26 cellular contexts compared by ENCODE assay signal in genomic region chr20:19930461-19930860, GRCh38.
DNase-seq lines count a peak whose midpoint lies in the region; ATAC-seq, FAIRE-seq and TF ChIP-seq lines count a peak whose summit lies in the region.
"Had no signal": no experiment of that assay in that cellular context is flagged by ENCODE, and none has a peak within 500 bp of the region (broad histone marks: within the 10 kb centered on the region; RNA-seq: fewer than 3 reads in every experiment).

No MANE protein-coding gene starts in this region.

- H3K4me1 Mint-ChIP-seq in natural killer cell = peaks cover 5 to 8% of the 10 kb centered on the region in 2 donors
- peaks cover 0 to 10% of the 10 kb centered on the region in 2 donors for H3K4me1 Mint-ChIP-seq in natural killer cell treated with Interleukin-12 subunit alpha and Interleukin-12 subunit beta and Interleukin-15 and Interleukin-18, amount 100 ng/mL, for 72 hours (ENCODE audit: low read depth in 2 of 2)

- POLR2A ChIA-PET in H1 (lab: Charles Lee; ENCODE audit: partially characterized antibody) = no interaction called here

- DNase-seq in natural killer cell (no peak), H1 (ENCODE audit: low read depth in 1 of 2, low spot score in 2 of 2) (no peak), posterior vena cava (ENCODE audit: low spot score) (peak; percentile 50), vagina (ENCODE audit: extremely low spot score in 2 of 2) (no peak), DMS114 treated with DMSO at 0.1 percent for 48 hours (lab: John Stamatoyannopoulos, UW; ENCODE audit: unreplicated experiment) (no peak), NCI-H510A (lab: John Stamatoyannopoulos, UW) (no peak)
- no peak for DNase-seq in natural killer cell treated with Interleukin-12 subunit alpha and Interleukin-12 subunit beta and Interleukin-15 and Interleukin-18, amount 100 ng/mL, for 72 hours (ENCODE audit: low spot score)
- DNase-seq: BE2C; CD4-positive, alpha-beta memory T cell; DMS153; HCEC 1CT; NCI-H1105 treated with DMSO at 0.1 percent for 48 hours; NCI-H1694; NCI-H2081; NCI-H2171; NCI-H345; NCI-H526; OCI-M1 had no signal

- intact Hi-C loops in natural killer cell (cut with micrococcal nuclease) (no loop called here), posterior vena cava (cut with DNase I) (no loop called here), vagina (cut with DNase I) (no loop called here)

- H3K9me3 ChIP-seq in H1 (ENCODE audit: insufficient read depth in 2 of 2, low read depth in 1 of 2, low read length in 1 of 2) = no peaks in the 10 kb centered on the region
- no peaks in the 10 kb centered on the region for H3K9me3 ChIP-seq in vagina
- H3K9me3 ChIP-seq: A549, BE2C, SJSA1 had no signal

- H3K23ac ChIP-seq in H1 (ENCODE audit: insufficient read length) = no peak overlapping the region

- no peaks in the 10 kb centered on the region for H4K20me1 ChIP-seq in H1 (replicated peaks in 1 of 2; ENCODE audit: control insufficient read depth in 1 of 2, insufficient read depth in 2 of 2, low read length in 2 of 2)

- H3K9me3 Mint-ChIP-seq in natural killer cell = no peaks in the 10 kb centered on the region
- H3K9me3 Mint-ChIP-seq in natural killer cell treated with Interleukin-12 subunit alpha and Interleukin-12 subunit beta and Interleukin-15 and Interleukin-18, amount 100 ng/mL, for 72 hours = no peaks in the 10 kb centered on the region
- H3K9me3 Mint-ChIP-seq: CD4-positive, alpha-beta memory T cell; GM23338; IgD-negative memory B cell had no signal

- H3K27me3 Mint-ChIP-seq in natural killer cell (ENCODE audit: low read depth in 2 of 2) = peaks cover 13 to 35% of the 10 kb centered on the region in 2 donors
- H3K27me3 Mint-ChIP-seq in natural killer cell treated with Interleukin-12 subunit alpha and Interleukin-12 subunit beta and Interleukin-15 and Interleukin-18, amount 100 ng/mL, for 72 hours = peaks cover 31 to 37% of the 10 kb centered on the region in 2 donors
- H3K27me3 Mint-ChIP-seq: IgD-negative memory B cell had no signal

- peak overlapping the region; percentile 60; the same call in 1 of the 2 replicates for H2BK12ac ChIP-seq in H1 (ENCODE audit: low read depth, low read length)

- FAIRE-seq in H1 (lab: Jason Lieb, UNC) = no peak
- FAIRE-seq: A549, GM12892, RCC 7860 had no signal

- no peak overlapping the region for H4K91ac ChIP-seq in H1 (replicated peaks; ENCODE audit: insufficient read length, low read length)

- no peak overlapping the region for H3K9ac ChIP-seq in H1 (replicated peaks in 1 of 4; ENCODE audit: extremely low read depth in 1 of 4, low read depth in 3 of 4, low read length in 3 of 4)

- H3K79me2 ChIP-seq in H1 (ENCODE audit: control insufficient read depth in 1 of 2, insufficient read depth in 2 of 2, low read length in 2 of 2) = no peaks in the 10 kb centered on the region

- no peak overlapping the region for H3K18ac ChIP-seq in H1 (ENCODE audit: extremely low read depth, low read length)

- H2AK5ac ChIP-seq in H1 (ENCODE audit: low read depth, low read length) = no peak overlapping the region

- CTCF ChIA-PET in H1 (lab: Charles Lee; ENCODE audit: partially characterized antibody) = no interaction called here

- no peak overlapping the region for H2BK120ac ChIP-seq in H1 (replicated peaks; ENCODE audit: low read depth, low read length)

- H3K27me3 ChIP-seq in H1 (replicated peaks in 1 of 4; ENCODE audit: control insufficient read depth in 3 of 4, extremely low read depth in 1 of 4, insufficient read depth in 3 of 4, low read length in 3 of 4) (no peaks in the 10 kb centered on the region), vagina (no peaks in the 10 kb centered on the region)
- H3K27me3 ChIP-seq: SJSA1 had no signal

- TF ChIP-seq EP300 in H1 (IDR thresholded peaks at IDR 0.05; ENCODE audit: borderline replicate concordance in 1 of 2, low read depth in 2 of 2, low read length in 2 of 2) = no peak

- H3K14ac ChIP-seq in H1 (ENCODE audit: insufficient read length) = no peak overlapping the region

- no peak overlapping the region for H2BK20ac ChIP-seq in H1 (ENCODE audit: low read length)

- TF ChIP-seq POLR2A in H1 (IDR thresholded peaks at IDR 0.05; ENCODE audit: control extremely low read depth in 1 of 2, low read depth in 2 of 2, low read length in 2 of 2) (no peak), vagina (IDR thresholded peaks at IDR 0.05) (no peak)

- H3K79me1 ChIP-seq in H1 (ENCODE audit: low read depth, low read length) = no peaks in the 10 kb centered on the region

- H3K56ac ChIP-seq in H1 (replicated peaks; ENCODE audit: insufficient read length, low read depth, low read length) = no peak overlapping the region

- TF ChIP-seq CTCF in natural killer cell (IDR thresholded peaks at IDR 0.05) = no peak
- TF ChIP-seq CTCF in H1 (IDR thresholded peaks at IDR 0.05; ENCODE audit: control extremely low read depth in 1 of 3, insufficient read depth in 1 of 3, low read depth in 1 of 3, low read length in 3 of 3) = no peak
- no peak for TF ChIP-seq CTCF in vagina (IDR thresholded peaks at IDR 0.05)

- H3K4me3 Mint-ChIP-seq in natural killer cell = no peak overlapping the region
- no peak overlapping the region for H3K4me3 Mint-ChIP-seq in natural killer cell treated with Interleukin-12 subunit alpha and Interleukin-12 subunit beta and Interleukin-15 and Interleukin-18, amount 100 ng/mL, for 72 hours
- H3K4me3 Mint-ChIP-seq: CD4-positive, alpha-beta memory T cell; GM23338; IgD-negative memory B cell had no signal

- no peak overlapping the region for H4K5ac ChIP-seq in H1 (ENCODE audit: insufficient read length, low read depth, low read length)

- no peak overlapping the region for H2BK5ac ChIP-seq in H1 (ENCODE audit: low read depth, low read length)

- no peak overlapping the region for H3K4me3 ChIP-seq in H1 (ENCODE audit: extremely low read depth in 1 of 4, insufficient read depth in 2 of 4, low read depth in 3 of 4, low read length in 4 of 4)
- H3K4me3 ChIP-seq in vagina = no peak overlapping the region
- H3K4me3 ChIP-seq: A549, GM23338, SJSA1 had no signal

- H2BK15ac ChIP-seq in H1 (ENCODE audit: low read length) = no peak overlapping the region

- H4K8ac ChIP-seq in H1 (ENCODE audit: extremely low read depth, insufficient read depth, low read length) = no peak overlapping the region; the same call in 1 of the 2 replicates

- peaks cover 0 to 5% (median under 1%) of the 10 kb centered on the region in 4 experiments; a peak in 3 of 7 replicates for H3K4me1 ChIP-seq in H1 (replicated peaks in 1 of 4; ENCODE audit: control insufficient read depth in 3 of 4, insufficient read depth in 4 of 4, low read length in 3 of 4)
- H3K4me1 ChIP-seq in vagina = peaks cover 51% of the 10 kb centered on the region
- H3K4me1 ChIP-seq: BE2C had no signal

- H2AFZ ChIP-seq in H1 (ENCODE audit: low read length) = no peak overlapping the region

- no peaks in the 10 kb centered on the region for H3K23me2 ChIP-seq in H1 (ENCODE audit: low read depth, low read length)

- WGBS in H1 (ENCODE audit: extremely low coverage in 1 of 2, insufficient coverage in 1 of 2, insufficient read length in 1 of 2, insufficient replicate concordance in 2 of 2, low coverage in 1 of 2, low lambda C conversion rate in 2 of 2, missing lambda C conversion rate in 1 of 2), 2 experiments = 78% methylated on average over 4 of the region's 4 CpGs; no CpG with 5 or more reads in 1 of the 2 experiments

- H3K27ac ChIP-seq in H1 (ENCODE audit: low read depth, low read length) (no peak overlapping the region), vagina (peak overlapping the region; percentile 25)
- H3K27ac ChIP-seq: A549, SJSA1 had no signal

- H3K27ac Mint-ChIP-seq in natural killer cell = no peak overlapping the region
- no peak overlapping the region for H3K27ac Mint-ChIP-seq in natural killer cell treated with Interleukin-12 subunit alpha and Interleukin-12 subunit beta and Interleukin-15 and Interleukin-18, amount 100 ng/mL, for 72 hours
- H3K27ac Mint-ChIP-seq: GM23338, IgD-negative memory B cell had no signal

- no peaks in the 10 kb centered on the region for H3K36me3 ChIP-seq in H1 (ENCODE audit: control insufficient read depth in 2 of 4, insufficient read depth in 4 of 4, low read length in 3 of 4)
- no peaks in the 10 kb centered on the region for H3K36me3 ChIP-seq in vagina
- H3K36me3 ChIP-seq: BE2C, SJSA1 had no signal

- H3K36me3 Mint-ChIP-seq in natural killer cell = no peaks in the 10 kb centered on the region
- no peaks in the 10 kb centered on the region for H3K36me3 Mint-ChIP-seq in natural killer cell treated with Interleukin-12 subunit alpha and Interleukin-12 subunit beta and Interleukin-15 and Interleukin-18, amount 100 ng/mL, for 72 hours
- H3K36me3 Mint-ChIP-seq: CD4-positive, alpha-beta memory T cell; IgD-negative memory B cell had no signal

- no peak overlapping the region for H3K4me2 ChIP-seq in H1 (ENCODE audit: insufficient read depth in 1 of 2, low read depth in 2 of 2, low read length in 2 of 2)
- H3K4me2 ChIP-seq: A549, GM23338 had no signal

- ATAC-seq in natural killer cell (peak in 2 of 3 donors; percentile 21 to 42), HG02870 (IDR thresholded peaks at IDR 0.05; ENCODE audit: unreplicated experiment) (no peak)
- ATAC-seq in natural killer cell treated with Interleukin-12 subunit alpha and Interleukin-12 subunit beta and Interleukin-15 and Interleukin-18, amount 100 ng/mL, for 72 hours = no peak
- ATAC-seq: A549, GM23338, Right ventricle myocardium inferior had no signal

- no peak overlapping the region for H3K4ac ChIP-seq in H1 (replicated peaks; ENCODE audit: insufficient read length, low read depth, low read length)

- no peak for TF ChIP-seq RAD21 in H1 (IDR thresholded peaks at IDR 0.05 in 1 of 2, conservative IDR thresholded peaks at IDR 0.05 in 1 of 2; ENCODE audit: low read depth in 2 of 2, low read length in 2 of 2)

TF ChIP-seq in H1, 55 proteins besides CTCF, POLR2A, EP300 and RAD21 (continues in another document):
- TF ChIP-seq CHD1 (IDR thresholded peaks at IDR 0.05; ENCODE audit: low read depth, low read length) (no peak), CREB1 (IDR thresholded peaks at IDR 0.05) (no peak), RNF2 (IDR thresholded peaks at IDR 0.05; ENCODE audit: borderline replicate concordance, low read depth, low read length, missing control alignments, poor library complexity, severe bottlenecking) (no peak), POU5F1 (IDR thresholded peaks at IDR 0.05; ENCODE audit: low read depth, low read length) (no peak), RXRA (IDR thresholded peaks at IDR 0.05; ENCODE audit: insufficient read depth, low read depth, low read length) (no peak), TEAD4 (IDR thresholded peaks at IDR 0.05; ENCODE audit: low read depth, low read length) (no peak), GTF2F1 (IDR thresholded peaks at IDR 0.05; ENCODE audit: borderline replicate concordance, low read depth, low read length) (no peak), SUZ12 (IDR thresholded peaks at IDR 0.05; ENCODE audit: low read length) (no peak), FOSL1 (IDR thresholded peaks at IDR 0.05; ENCODE audit: insufficient read depth, low read depth, low read length) (no peak)
- TF ChIP-seq, protein P1, sequence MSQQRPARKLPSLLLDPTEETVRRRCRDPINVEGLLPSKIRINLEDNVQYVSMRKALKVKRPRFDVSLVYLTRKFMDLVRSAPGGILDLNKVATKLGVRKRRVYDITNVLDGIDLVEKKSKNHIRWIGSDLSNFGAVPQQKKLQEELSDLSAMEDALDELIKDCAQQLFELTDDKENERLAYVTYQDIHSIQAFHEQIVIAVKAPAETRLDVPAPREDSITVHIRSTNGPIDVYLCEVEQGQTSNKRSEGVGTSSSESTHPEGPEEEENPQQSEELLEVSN (IDR thresholded peaks at IDR 0.05) = no peak

Comparison
In these comparisons a context has a peak if more than half of its experiments do, and no peak if none do; other contexts are left out.
1. ATAC-seq: peak in natural killer cell (2 of 3); none in natural killer cell treated with Interleukin-12 subunit alpha and Interleukin-12 subunit beta and Interleukin-15 and Interleukin-18, amount 100 ng/mL, for 72 hours (0 of 2) and HG02870 (single experiment).